In genomic region chr10:104330168-104331117, GRCh38 we compare ENCODE assay signal across 1 cellular context.
TF ChIP-seq lines count a peak whose summit lies in the region.

No MANE protein-coding gene starts in this region.

TF ChIP-seq in GM12878, 131 proteins besides CTCF, POLR2A, EP300 and RAD21 (continued from another document):
- TF ChIP-seq, protein P1, sequence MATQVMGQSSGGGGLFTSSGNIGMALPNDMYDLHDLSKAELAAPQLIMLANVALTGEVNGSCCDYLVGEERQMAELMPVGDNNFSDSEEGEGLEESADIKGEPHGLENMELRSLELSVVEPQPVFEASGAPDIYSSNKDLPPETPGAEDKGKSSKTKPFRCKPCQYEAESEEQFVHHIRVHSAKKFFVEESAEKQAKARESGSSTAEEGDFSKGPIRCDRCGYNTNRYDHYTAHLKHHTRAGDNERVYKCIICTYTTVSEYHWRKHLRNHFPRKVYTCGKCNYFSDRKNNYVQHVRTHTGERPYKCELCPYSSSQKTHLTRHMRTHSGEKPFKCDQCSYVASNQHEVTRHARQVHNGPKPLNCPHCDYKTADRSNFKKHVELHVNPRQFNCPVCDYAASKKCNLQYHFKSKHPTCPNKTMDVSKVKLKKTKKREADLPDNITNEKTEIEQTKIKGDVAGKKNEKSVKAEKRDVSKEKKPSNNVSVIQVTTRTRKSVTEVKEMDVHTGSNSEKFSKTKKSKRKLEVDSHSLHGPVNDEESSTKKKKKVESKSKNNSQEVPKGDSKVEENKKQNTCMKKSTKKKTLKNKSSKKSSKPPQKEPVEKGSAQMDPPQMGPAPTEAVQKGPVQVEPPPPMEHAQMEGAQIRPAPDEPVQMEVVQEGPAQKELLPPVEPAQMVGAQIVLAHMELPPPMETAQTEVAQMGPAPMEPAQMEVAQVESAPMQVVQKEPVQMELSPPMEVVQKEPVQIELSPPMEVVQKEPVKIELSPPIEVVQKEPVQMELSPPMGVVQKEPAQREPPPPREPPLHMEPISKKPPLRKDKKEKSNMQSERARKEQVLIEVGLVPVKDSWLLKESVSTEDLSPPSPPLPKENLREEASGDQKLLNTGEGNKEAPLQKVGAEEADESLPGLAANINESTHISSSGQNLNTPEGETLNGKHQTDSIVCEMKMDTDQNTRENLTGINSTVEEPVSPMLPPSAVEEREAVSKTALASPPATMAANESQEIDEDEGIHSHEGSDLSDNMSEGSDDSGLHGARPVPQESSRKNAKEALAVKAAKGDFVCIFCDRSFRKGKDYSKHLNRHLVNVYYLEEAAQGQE (IDR thresholded peaks at IDR 0.05; ENCODE audit: low read depth, low read length) = no peak
- TF ChIP-seq ZNF384 (IDR thresholded peaks at IDR 0.05; ENCODE audit: borderline replicate concordance, low read depth, low read length) (no peak), TCF3 (IDR thresholded peaks at IDR 0.05; ENCODE audit: borderline replicate concordance, insufficient read depth, low read depth, low read length) (no peak), ETV6 (conservative IDR thresholded peaks at IDR 0.05 in 1 of 2, IDR thresholded peaks at IDR 0.05 in 1 of 2; ENCODE audit: borderline replicate concordance in 1 of 2, low read depth in 1 of 2) (no peak), JUND (IDR thresholded peaks at IDR 0.05; ENCODE audit: low read depth, low read length) (no peak), E2F4 (IDR thresholded peaks at IDR 0.05; ENCODE audit: low read depth, low read length) (no peak), PAX8 (IDR thresholded peaks at IDR 0.05) (no peak)
